Comparison of ENCODE assay signal across 9 cellular contexts in genomic region chr5:95647886-95648860, GRCh38. TPM values are rescaled to one million over a fixed set of nuclear protein-coding genes. Genes with fewer than 3 reads are reported as not detected.
DNase-seq lines count a peak whose midpoint lies in the region; ATAC-seq and TF ChIP-seq lines count a peak whose summit lies in the region.
"Had no signal": no experiment of that assay in that cellular context is flagged by ENCODE, and none has a peak within 500 bp of the region (broad histone marks: within the 10 kb centered on the region; RNA-seq: fewer than 3 reads in every experiment).

No MANE protein-coding gene starts in this region.

- peak overlapping the region; percentile 32 for H3K27ac Mint-ChIP-seq in activated CD8-positive, alpha-beta memory T cell treated with anti-CD3 and anti-CD28 coated beads, Interleukin-2, amount 10 ng/mL, durations not matched to agents 7 days and 5 days
- peak overlapping the region in 1 of 2 donors; percentile 9 for H3K27ac Mint-ChIP-seq in stimulated activated naive CD8-positive, alpha-beta T cell treated with anti-CD3 and anti-CD28 coated beads, Interleukin-15, amount 100 ng/mL, for 72 hours

- H3K9ac ChIP-seq in endocrine pancreas (ENCODE audit: control insufficient read depth, insufficient read depth, low read length) = no peak overlapping the region

- no peaks in the 10 kb centered on the region for H3K36me3 ChIP-seq in Peyer's patch
- H3K36me3 ChIP-seq in endocrine pancreas (ENCODE audit: control insufficient read depth, insufficient read depth, low read length) = no peaks in the 10 kb centered on the region

- DNase-seq in activated CD8-positive, alpha-beta memory T cell treated with anti-CD3 and anti-CD28 coated beads, Interleukin-2, amount 10 ng/mL, durations not matched to agents 7 days and 5 days = no peak
- no peak for DNase-seq in activated CD8-positive, alpha-beta memory T cell treated with anti-CD3 and anti-CD28 coated beads, Interleukin-2, amount 50 U/mL, for 4 hours
- DNase-seq in Peyer's patch (no peak), NCI-H1048 (lab: John Stamatoyannopoulos, UW) (no peak), activated gamma-delta T cell treated with Interleukin-2 at 50 U/mL for 16 hours (no peak)
- no peak for DNase-seq in stimulated activated naive CD8-positive, alpha-beta T cell treated with anti-CD3 and anti-CD28 coated beads, Interleukin-15, amount 100 ng/mL, for 72 hours
- DNase-seq: NCI-H2081 treated with DMSO at 0.1 percent for 48 hours had no signal

- no peaks in the 10 kb centered on the region for H3K9me3 Mint-ChIP-seq in activated CD8-positive, alpha-beta memory T cell treated with anti-CD3 and anti-CD28 coated beads, Interleukin-2, amount 10 ng/mL, durations not matched to agents 7 days and 5 days (ENCODE audit: low read depth)
- H3K9me3 Mint-ChIP-seq in stimulated activated naive CD8-positive, alpha-beta T cell treated with anti-CD3 and anti-CD28 coated beads, Interleukin-15, amount 100 ng/mL, for 72 hours = no peaks in the 10 kb centered on the region

- H3K4me3 ChIP-seq in Peyer's patch (peak overlapping the region in 1 of 4 donors; percentile 52), endocrine pancreas (ENCODE audit: control insufficient read depth, insufficient read depth, low read length) (peak overlapping the region; percentile 84)

- H3K27me3 Mint-ChIP-seq in activated CD8-positive, alpha-beta memory T cell treated with anti-CD3 and anti-CD28 coated beads, Interleukin-2, amount 10 ng/mL, durations not matched to agents 7 days and 5 days = no peaks in the 10 kb centered on the region
- no peaks in the 10 kb centered on the region for H3K27me3 Mint-ChIP-seq in stimulated activated naive CD8-positive, alpha-beta T cell treated with anti-CD3 and anti-CD28 coated beads, Interleukin-15, amount 100 ng/mL, for 72 hours

- H3K4me1 Mint-ChIP-seq in activated CD8-positive, alpha-beta memory T cell treated with anti-CD3 and anti-CD28 coated beads, Interleukin-2, amount 10 ng/mL, durations not matched to agents 7 days and 5 days = peaks cover 42% of the 10 kb centered on the region
- peaks cover 32% of the 10 kb centered on the region for H3K4me1 Mint-ChIP-seq in stimulated activated naive CD8-positive, alpha-beta T cell treated with anti-CD3 and anti-CD28 coated beads, Interleukin-15, amount 100 ng/mL, for 72 hours

- no peak for ATAC-seq in activated CD8-positive, alpha-beta memory T cell treated with anti-CD3 and anti-CD28 coated beads, Interleukin-2, amount 10 ng/mL, durations not matched to agents 7 days and 5 days
- ATAC-seq in stimulated activated naive CD8-positive, alpha-beta T cell treated with anti-CD3 and anti-CD28 coated beads, Interleukin-15, amount 100 ng/mL, for 72 hours = no peak
- ATAC-seq in GM18511 (IDR thresholded peaks at IDR 0.05; ENCODE audit: unreplicated experiment) = no peak

- peaks cover 4% of the 10 kb centered on the region for H3K36me3 Mint-ChIP-seq in activated CD8-positive, alpha-beta memory T cell treated with anti-CD3 and anti-CD28 coated beads, Interleukin-2, amount 10 ng/mL, durations not matched to agents 7 days and 5 days

- H3K27me3 ChIP-seq in Peyer's patch (no peaks in the 10 kb centered on the region), endocrine pancreas (ENCODE audit: control insufficient read depth, insufficient read depth, low read length) (no peaks in the 10 kb centered on the region)

- TF ChIP-seq CTCF in Peyer's patch (IDR thresholded peaks at IDR 0.05) = no peak

- H3K9me3 ChIP-seq in Peyer's patch (no peaks in the 10 kb centered on the region), endocrine pancreas (ENCODE audit: control insufficient read depth, low read length) (no peaks in the 10 kb centered on the region)

- TF ChIP-seq POLR2A in Peyer's patch (IDR thresholded peaks at IDR 0.05) = no peak

- CTCF ChIA-PET in activated CD8-positive, alpha-beta memory T cell treated with anti-CD3 and anti-CD28 coated beads, Interleukin-2, amount 10 ng/mL, durations not matched to agents 7 days and 5 days (lab: Charles Lee) = interaction anchor here (0.6 to 1.9 kb wide), 9 partner anchors 17 to 201 kb away, joined by 3 to 12 read pairs (median 5); no protein-coding TSS in a partner anchor

- H3K4me1 ChIP-seq in Peyer's patch = peaks cover 0 to 9% (median 3%) of the 10 kb centered on the region in 4 donors
- H3K4me1 ChIP-seq in endocrine pancreas (ENCODE audit: control insufficient read depth, insufficient read depth, low read length) = peaks cover 28% of the 10 kb centered on the region

- peak overlapping the region; percentile 10 for H3K4me3 Mint-ChIP-seq in activated CD8-positive, alpha-beta memory T cell treated with anti-CD3 and anti-CD28 coated beads, Interleukin-2, amount 10 ng/mL, durations not matched to agents 7 days and 5 days
- H3K4me3 Mint-ChIP-seq in stimulated activated naive CD8-positive, alpha-beta T cell treated with anti-CD3 and anti-CD28 coated beads, Interleukin-15, amount 100 ng/mL, for 72 hours = peak overlapping the region; percentile 53 to 64

- H3K27ac ChIP-seq in Peyer's patch = peak overlapping the region in 3 of 4 donors; percentile 85 to 98 (median 96)

RNA-seq across cellular contexts. Expression of gene RFESD, which starts 1.6 kb away (rescaled TPM):
- total RNA-seq in activated CD8-positive, alpha-beta memory T cell treated with anti-CD3 and anti-CD28 coated beads, Interleukin-2, amount 10 ng/mL, durations not matched to agents 7 days and 5 days = 1 to 10 TPM; 3.0 to 3.3 TPM
- total RNA-seq in Peyer's patch = 1 to 10 TPM in 1 of 4 donors, not detected in 3; 1.7 TPM

RNA-seq across cellular contexts. Expression of gene GPR150, which starts 28.3 kb away (rescaled TPM):
- total RNA-seq in activated CD8-positive, alpha-beta memory T cell treated with anti-CD3 and anti-CD28 coated beads, Interleukin-2, amount 10 ng/mL, durations not matched to agents 7 days and 5 days = under 1 TPM; 0.28 to 0.58 TPM
- 1 to 10 TPM in 1 of 4 donors, under 1 TPM in 1, not detected in 2; 0.95 to 4.1 TPM for total RNA-seq in Peyer's patch

RNA-seq across cellular contexts. Expression of gene SPATA9, which starts 34.6 kb away (rescaled TPM):
- not detected for total RNA-seq in activated CD8-positive, alpha-beta memory T cell treated with anti-CD3 and anti-CD28 coated beads, Interleukin-2, amount 10 ng/mL, durations not matched to agents 7 days and 5 days
- not detected for total RNA-seq in Peyer's patch
